32 cellular contexts compared by ENCODE assay signal in the genomic region with DNA sequence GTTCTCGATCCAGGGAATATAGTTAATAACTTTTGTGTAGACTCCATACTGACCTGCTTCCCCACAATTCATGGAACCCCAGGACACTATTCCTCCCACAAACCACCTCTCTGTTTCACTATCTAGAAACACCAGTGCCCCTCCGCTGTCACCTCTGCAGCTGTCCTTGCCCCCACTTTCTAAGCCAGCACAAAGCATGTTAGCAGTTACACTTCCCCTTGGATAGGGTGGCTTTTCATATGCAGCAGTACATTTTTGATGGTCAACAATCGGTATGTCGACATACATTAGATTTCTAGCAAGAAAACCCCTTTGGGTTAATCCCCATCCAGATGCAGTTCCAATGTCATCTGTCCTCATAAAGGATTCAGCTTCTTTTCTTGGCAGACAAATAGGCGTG. TPM values are rescaled to one million over a fixed set of nuclear protein-coding genes. Genes with fewer than 3 reads are reported as not detected.
A peak's percentile ranks its signal among the peaks of the same experiment; 100 is the strongest.
DNase-seq lines count a peak whose midpoint lies in the region; ATAC-seq, FAIRE-seq and TF ChIP-seq lines count a peak whose summit lies in the region.
"Had no signal": no experiment of that assay in that cellular context is flagged by ENCODE, and none has a peak within 500 bp of the region (broad histone marks: within the 10 kb centered on the region; RNA-seq: fewer than 3 reads in every experiment).

No MANE protein-coding gene starts in this region.

- H3K27ac Mint-ChIP-seq in activated T-cell treated with anti-CD3 and anti-CD28 coated beads, Interleukin-2, amount 50 U/mL, for 24 hours, result peak overlapping the region; percentile 62
- peak overlapping the region; percentile 25 for H3K27ac Mint-ChIP-seq in activated naive CD8-positive, alpha-beta T cell treated with anti-CD3 and anti-CD28 coated beads for 36 hours
- peak overlapping the region; percentile 73 for H3K27ac Mint-ChIP-seq in nephron progenitor cell

- no peak for ATAC-seq in HG02938 (IDR thresholded peaks at IDR 0.05; ENCODE audit: unreplicated experiment)
- ATAC-seq: gastrocnemius medialis; stimulated activated naive CD8-positive, alpha-beta T cell treated with anti-CD3 and anti-CD28 coated beads, Interleukin-15, Interleukin-2, amounts not matched to agents 100 U/mL and 50 U/mL, for 24 hours had no signal

- peaks cover 36% of the 10 kb centered on the region for H3K4me1 Mint-ChIP-seq in activated T-cell treated with anti-CD3 and anti-CD28 coated beads, Interleukin-2, amount 50 U/mL, for 24 hours (ENCODE audit: low read depth)
- peaks cover 21% of the 10 kb centered on the region for H3K4me1 Mint-ChIP-seq in activated naive CD8-positive, alpha-beta T cell treated with anti-CD3 and anti-CD28 coated beads for 36 hours
- peaks cover 14% of the 10 kb centered on the region for H3K4me1 Mint-ChIP-seq in nephron progenitor cell

- no peak overlapping the region for H3K4me3 Mint-ChIP-seq in activated T-cell treated with anti-CD3 and anti-CD28 coated beads, Interleukin-2, amount 50 U/mL, for 24 hours
- H3K4me3 Mint-ChIP-seq in activated naive CD8-positive, alpha-beta T cell treated with anti-CD3 and anti-CD28 coated beads for 36 hours, result no peak overlapping the region
- H3K4me3 Mint-ChIP-seq in nephron progenitor cell, result no peak overlapping the region
- H3K4me3 Mint-ChIP-seq: CD8-positive, alpha-beta memory T cell; central memory CD8-positive, alpha-beta T cell had no signal

- no peaks in the 10 kb centered on the region for H3K27me3 Mint-ChIP-seq in activated T-cell treated with anti-CD3 and anti-CD28 coated beads, Interleukin-2, amount 50 U/mL, for 24 hours
- no peaks in the 10 kb centered on the region for H3K27me3 Mint-ChIP-seq in activated naive CD8-positive, alpha-beta T cell treated with anti-CD3 and anti-CD28 coated beads for 36 hours
- peaks cover 2% of the 10 kb centered on the region for H3K27me3 Mint-ChIP-seq in nephron progenitor cell (ENCODE audit: low read depth, poor library complexity)
- H3K27me3 Mint-ChIP-seq: central memory CD8-positive, alpha-beta T cell had no signal

- no peak for DNase-seq in activated T-cell treated with anti-CD3 and anti-CD28 coated beads, Interleukin-2, amount 50 U/mL, for 24 hours
- DNase-seq in activated T-cell treated with anti-CD3 and anti-CD28 coated beads for 4 hours (no peak), GM12892 (ENCODE audit: insufficient read length) (no peak), nephron progenitor cell (no peak), NCI-H510A (lab: John Stamatoyannopoulos, UW) (no peak), substantia nigra (lab: John Stamatoyannopoulos, UW) (no peak)
- DNase-seq in activated naive CD8-positive, alpha-beta T cell treated with anti-CD3 and anti-CD28 coated beads for 36 hours, result no peak
- DNase-seq: CD8-positive, alpha-beta memory T cell; dermis blood vessel endothelial cell; DMS153; gastrocnemius medialis; hippocampal formation; KG1; MM.1S; NCI-H1436; NCI-H345; NCI-H774; RPMI8226; sigmoid colon; stimulated activated CD4-positive, alpha-beta T cell treated with anti-CD3 and anti-CD28 coated beads, Interleukin-15, amount 100 ng/mL, for 24 hours; stimulated activated naive CD8-positive, alpha-beta T cell treated with anti-CD3 and anti-CD28 coated beads, Interleukin-15, Interleukin-2, amounts not matched to agents 100 U/mL and 50 U/mL, for 24 hours; uterus had no signal

- peaks cover 80% of the 10 kb centered on the region for H3K36me3 Mint-ChIP-seq in activated T-cell treated with anti-CD3 and anti-CD28 coated beads, Interleukin-2, amount 50 U/mL, for 24 hours (ENCODE audit: low read depth)
- H3K36me3 Mint-ChIP-seq in activated naive CD8-positive, alpha-beta T cell treated with anti-CD3 and anti-CD28 coated beads for 36 hours, result peaks cover 21% of the 10 kb centered on the region
- H3K36me3 Mint-ChIP-seq in nephron progenitor cell (ENCODE audit: low read depth), result peaks cover 73% of the 10 kb centered on the region

- no peak for FAIRE-seq in GM12892 (lab: Jason Lieb, UNC)
- FAIRE-seq: A204.1, astrocyte, endometrium, HTR-8/SVneo had no signal

- H3K9me3 Mint-ChIP-seq in activated T-cell treated with anti-CD3 and anti-CD28 coated beads, Interleukin-2, amount 50 U/mL, for 24 hours, result no peaks in the 10 kb centered on the region
- H3K9me3 Mint-ChIP-seq in activated naive CD8-positive, alpha-beta T cell treated with anti-CD3 and anti-CD28 coated beads for 36 hours, result no peaks in the 10 kb centered on the region
- H3K9me3 Mint-ChIP-seq in nephron progenitor cell, result no peaks in the 10 kb centered on the region
- H3K9me3 Mint-ChIP-seq: CD8-positive, alpha-beta memory T cell; central memory CD8-positive, alpha-beta T cell had no signal

- TF ChIP-seq CTCF in nephron progenitor cell (IDR thresholded peaks at IDR 0.05), result no peak

- no peak overlapping the region for H3K27ac ChIP-seq in substantia nigra (ENCODE audit: low read depth, low read length, poor library complexity, severe bottlenecking)
- H3K27ac ChIP-seq: gastrocnemius medialis, neutrophil, sigmoid colon, thoracic aorta, uterus had no signal

- TF ChIP-seq POLR2A in GM12892 (IDR thresholded peaks at IDR 0.05; ENCODE audit: low read depth, low read length), result peak; percentile 46

RNA-seq across cellular contexts. Expression of a gene that starts 14.4 kb away (rescaled TPM):
- polyA plus RNA-seq in GM12892 (2012; ENCODE audit: missing spikeins), result 133 TPM
- total RNA-seq in activated naive CD8-positive, alpha-beta T cell treated with anti-CD3 and anti-CD28 coated beads for 36 hours, result 100 to 1,000 TPM; 202 to 206 TPM

RNA-seq across cellular contexts. Expression of a gene that starts 20.1 kb away (rescaled TPM):
- polyA plus RNA-seq in GM12892 (2012; ENCODE audit: missing spikeins), result 3.4 TPM
- under 1 TPM in 1 of 2 experiments, not detected in 1; 0.25 TPM for total RNA-seq in activated naive CD8-positive, alpha-beta T cell treated with anti-CD3 and anti-CD28 coated beads for 36 hours
- total RNA-seq: dermis blood vessel endothelial cell, G401, posterior vena cava, sigmoid colon, thoracic aorta, uterus had no signal
- polyA plus RNA-seq: CD8-positive, alpha-beta memory T cell had no signal

RNA-seq across cellular contexts. Expression of a gene that starts 32.9 kb away (rescaled TPM):
- polyA plus RNA-seq in GM12892 (2012; ENCODE audit: missing spikeins), result 64.6 TPM
- total RNA-seq in activated naive CD8-positive, alpha-beta T cell treated with anti-CD3 and anti-CD28 coated beads for 36 hours, result 100 to 1,000 TPM; 387 to 388 TPM
